In genomic region chr5:4199461-4199860, GRCh38 we compare ENCODE assay signal across 19 cellular contexts.
DNase-seq lines count a peak whose midpoint lies in the region; ATAC-seq and TF ChIP-seq lines count a peak whose summit lies in the region.
"Had no signal": no experiment of that assay in that cellular context is flagged by ENCODE, and none has a peak within 500 bp of the region (broad histone marks: within the 10 kb centered on the region; RNA-seq: fewer than 3 reads in every experiment).

No MANE protein-coding gene starts in this region.

- POLR2A ChIA-PET in WTC11 (lab: Charles Lee) = no interaction called here
- POLR2A ChIA-PET in Caco-2 (lab: Charles Lee) = no interaction called here

- H3K9me3 ChIP-seq in Caco-2 = no peaks in the 10 kb centered on the region
- H3K9me3 ChIP-seq: BLaER1, HAP-1 had no signal

- no peak overlapping the region for H3K4me3 ChIP-seq in Jurkat, Clone E6-1 (ENCODE audit: low read length)
- no peak overlapping the region for H3K4me3 ChIP-seq in Caco-2 (ENCODE audit: low read depth, low read length)
- H3K4me3 ChIP-seq: BLaER1, HAP-1 had no signal

- no peaks in the 10 kb centered on the region for H3K36me3 Mint-ChIP-seq in WTC11
- no peaks in the 10 kb centered on the region for H3K36me3 Mint-ChIP-seq in Caco-2 (ENCODE audit: insufficient read depth, unreplicated experiment)
- H3K36me3 Mint-ChIP-seq: CD14-positive monocyte; CD4-positive, alpha-beta memory T cell had no signal

- H3K4me1 ChIP-seq in Caco-2 = no peaks in the 10 kb centered on the region
- H3K4me1 ChIP-seq: HAP-1 had no signal

- CTCF ChIA-PET in WTC11 (lab: Charles Lee) = interaction anchor here (1.7 to 1.9 kb wide), 2 partner anchors 96 to 364 kb away, joined by 10 to 20 read pairs; no protein-coding TSS in a partner anchor
- CTCF ChIA-PET in Caco-2 (lab: Charles Lee) = no interaction called here

- TF ChIP-seq CTCF in WTC11 (IDR thresholded peaks at IDR 0.05) (no peak), Caco-2 (IDR thresholded peaks at IDR 0.05; ENCODE audit: insufficient read depth in 1 of 2, low read depth in 1 of 2, low read length in 1 of 2, severe bottlenecking in 1 of 2, unreplicated experiment in 1 of 2) (no peak)

- ATAC-seq in WTC11 (peak; percentile 49), GM18502 (IDR thresholded peaks at IDR 0.05; ENCODE audit: poor library complexity, unreplicated experiment) (no peak), HG03520 (IDR thresholded peaks at IDR 0.05; ENCODE audit: unreplicated experiment) (no peak)

- in situ Hi-C loops in KBM-7 (cut with MboI; ENCODE audit: low pct_unique_long_range_greater_than_20kb, low sequenced_read_pairs) = no loop called here

- DNase-seq in ELF-1 (ENCODE audit: low read depth, low spot score) = peak; percentile 26
- peak; percentile 15 for DNase-seq in Jurkat, Clone E6-1 (ENCODE audit: low read depth, low spot score)
- DNase-seq in WTC11 (ENCODE audit: low spot score) = no peak
- DNase-seq in foreskin melanocyte = peak; percentile 61
- DNase-seq in KBM-7 = no peak
- no peak for DNase-seq in Caco-2
- DNase-seq: 8988T; Calu3; CD4-positive, alpha-beta memory T cell; DMS79 treated with DMSO at 0.1 percent for 48 hours; EL; GOT3; IMR-90; KG1 had no signal

- intact Hi-C loops in Caco-2 (cut with micrococcal nuclease; ENCODE audit: unreplicated experiment) = no loop called here

- H3K27me3 ChIP-seq in Caco-2 (replicated peaks; ENCODE audit: control insufficient read depth, insufficient read depth, low read length) = no peaks in the 10 kb centered on the region
- H3K27me3 ChIP-seq: BLaER1 had no signal

- peaks cover 6% of the 10 kb centered on the region for H3K27me3 Mint-ChIP-seq in WTC11 (ENCODE audit: low read depth)
- no peaks in the 10 kb centered on the region for H3K27me3 Mint-ChIP-seq in Caco-2 (ENCODE audit: insufficient read depth, unreplicated experiment)
- H3K27me3 Mint-ChIP-seq: CD4-positive, alpha-beta memory T cell had no signal

- H3K4me1 Mint-ChIP-seq in WTC11 (peaks cover 45% of the 10 kb centered on the region), Caco-2 (ENCODE audit: low read depth, unreplicated experiment) (no peaks in the 10 kb centered on the region)
- H3K4me1 Mint-ChIP-seq: CD14-positive monocyte; CD4-positive, alpha-beta memory T cell had no signal

- no peaks in the 10 kb centered on the region for H3K9me3 Mint-ChIP-seq in WTC11
- H3K9me3 Mint-ChIP-seq in Caco-2 (ENCODE audit: unreplicated experiment) = no peaks in the 10 kb centered on the region

- H3K4me3 Mint-ChIP-seq in WTC11 (no peak overlapping the region), Caco-2 (ENCODE audit: unreplicated experiment) (no peak overlapping the region)
- H3K4me3 Mint-ChIP-seq: CD14-positive monocyte; CD4-positive, alpha-beta memory T cell had no signal

- H3K27ac Mint-ChIP-seq in WTC11 (no peak overlapping the region), Caco-2 (ENCODE audit: unreplicated experiment) (no peak overlapping the region)
- H3K27ac Mint-ChIP-seq: CD4-positive, alpha-beta memory T cell had no signal

- BruUV-seq in Caco-2 (replicated peaks; lab: Mats Ljungman, UMichigan) = no TSS peak

- no peaks in the 10 kb centered on the region for H3K36me3 ChIP-seq in Caco-2 (ENCODE audit: control insufficient read depth, insufficient read depth, low read length)
- H3K36me3 ChIP-seq: BLaER1, HAP-1 had no signal

TF ChIP-seq in WTC11, 78 proteins besides CTCF, POLR2A, EP300 and RAD21:
- TF ChIP-seq SOX15 (CRISPR knock-in tag; IDR thresholded peaks at IDR 0.05) (no peak), JAZF1 (CRISPR knock-in tag; IDR thresholded peaks at IDR 0.05) (no peak), E2F5 (CRISPR knock-in tag; IDR thresholded peaks at IDR 0.05) (no peak), CREB1 (CRISPR knock-in tag; IDR thresholded peaks at IDR 0.05) (no peak), KAT7 (CRISPR knock-in tag; IDR thresholded peaks at IDR 0.05; ENCODE audit: borderline replicate concordance) (no peak), ZNF232 (CRISPR knock-in tag; IDR thresholded peaks at IDR 0.05) (no peak), SP1 (CRISPR knock-in tag; conservative IDR thresholded peaks at IDR 0.05) (no peak)
- TF ChIP-seq, protein P1, sequence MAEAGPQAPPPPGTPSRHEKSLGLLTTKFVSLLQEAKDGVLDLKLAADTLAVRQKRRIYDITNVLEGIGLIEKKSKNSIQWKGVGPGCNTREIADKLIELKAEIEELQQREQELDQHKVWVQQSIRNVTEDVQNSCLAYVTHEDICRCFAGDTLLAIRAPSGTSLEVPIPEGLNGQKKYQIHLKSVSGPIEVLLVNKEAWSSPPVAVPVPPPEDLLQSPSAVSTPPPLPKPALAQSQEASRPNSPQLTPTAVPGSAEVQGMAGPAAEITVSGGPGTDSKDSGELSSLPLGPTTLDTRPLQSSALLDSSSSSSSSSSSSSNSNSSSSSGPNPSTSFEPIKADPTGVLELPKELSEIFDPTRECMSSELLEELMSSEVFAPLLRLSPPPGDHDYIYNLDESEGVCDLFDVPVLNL (CRISPR knock-in tag; IDR thresholded peaks at IDR 0.05; ENCODE audit: borderline replicate concordance, low read depth) = no peak
- TF ChIP-seq, protein P2, sequence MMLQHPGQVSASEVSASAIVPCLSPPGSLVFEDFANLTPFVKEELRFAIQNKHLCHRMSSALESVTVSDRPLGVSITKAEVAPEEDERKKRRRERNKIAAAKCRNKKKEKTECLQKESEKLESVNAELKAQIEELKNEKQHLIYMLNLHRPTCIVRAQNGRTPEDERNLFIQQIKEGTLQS (CRISPR knock-in tag; conservative IDR thresholded peaks at IDR 0.05) = no peak
- TF ChIP-seq, protein P3, sequence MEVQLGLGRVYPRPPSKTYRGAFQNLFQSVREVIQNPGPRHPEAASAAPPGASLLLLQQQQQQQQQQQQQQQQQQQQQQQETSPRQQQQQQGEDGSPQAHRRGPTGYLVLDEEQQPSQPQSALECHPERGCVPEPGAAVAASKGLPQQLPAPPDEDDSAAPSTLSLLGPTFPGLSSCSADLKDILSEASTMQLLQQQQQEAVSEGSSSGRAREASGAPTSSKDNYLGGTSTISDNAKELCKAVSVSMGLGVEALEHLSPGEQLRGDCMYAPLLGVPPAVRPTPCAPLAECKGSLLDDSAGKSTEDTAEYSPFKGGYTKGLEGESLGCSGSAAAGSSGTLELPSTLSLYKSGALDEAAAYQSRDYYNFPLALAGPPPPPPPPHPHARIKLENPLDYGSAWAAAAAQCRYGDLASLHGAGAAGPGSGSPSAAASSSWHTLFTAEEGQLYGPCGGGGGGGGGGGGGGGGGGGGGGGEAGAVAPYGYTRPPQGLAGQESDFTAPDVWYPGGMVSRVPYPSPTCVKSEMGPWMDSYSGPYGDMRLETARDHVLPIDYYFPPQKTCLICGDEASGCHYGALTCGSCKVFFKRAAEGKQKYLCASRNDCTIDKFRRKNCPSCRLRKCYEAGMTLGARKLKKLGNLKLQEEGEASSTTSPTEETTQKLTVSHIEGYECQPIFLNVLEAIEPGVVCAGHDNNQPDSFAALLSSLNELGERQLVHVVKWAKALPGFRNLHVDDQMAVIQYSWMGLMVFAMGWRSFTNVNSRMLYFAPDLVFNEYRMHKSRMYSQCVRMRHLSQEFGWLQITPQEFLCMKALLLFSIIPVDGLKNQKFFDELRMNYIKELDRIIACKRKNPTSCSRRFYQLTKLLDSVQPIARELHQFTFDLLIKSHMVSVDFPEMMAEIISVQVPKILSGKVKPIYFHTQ (CRISPR knock-in tag; IDR thresholded peaks at IDR 0.05) = no peak
- TF ChIP-seq, protein P4, sequence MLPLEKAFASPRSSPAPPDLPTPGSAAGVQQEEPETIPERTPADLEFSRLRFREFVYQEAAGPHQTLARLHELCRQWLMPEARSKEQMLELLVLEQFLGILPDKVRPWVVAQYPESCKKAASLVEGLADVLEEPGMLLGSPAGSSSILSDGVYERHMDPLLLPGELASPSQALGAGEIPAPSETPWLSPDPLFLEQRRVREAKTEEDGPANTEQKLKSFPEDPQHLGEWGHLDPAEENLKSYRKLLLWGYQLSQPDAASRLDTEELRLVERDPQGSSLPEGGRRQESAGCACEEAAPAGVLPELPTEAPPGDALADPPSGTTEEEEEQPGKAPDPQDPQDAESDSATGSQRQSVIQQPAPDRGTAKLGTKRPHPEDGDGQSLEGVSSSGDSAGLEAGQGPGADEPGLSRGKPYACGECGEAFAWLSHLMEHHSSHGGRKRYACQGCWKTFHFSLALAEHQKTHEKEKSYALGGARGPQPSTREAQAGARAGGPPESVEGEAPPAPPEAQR (CRISPR knock-in tag; IDR thresholded peaks at IDR 0.05) = no peak
- TF ChIP-seq, protein P5, sequence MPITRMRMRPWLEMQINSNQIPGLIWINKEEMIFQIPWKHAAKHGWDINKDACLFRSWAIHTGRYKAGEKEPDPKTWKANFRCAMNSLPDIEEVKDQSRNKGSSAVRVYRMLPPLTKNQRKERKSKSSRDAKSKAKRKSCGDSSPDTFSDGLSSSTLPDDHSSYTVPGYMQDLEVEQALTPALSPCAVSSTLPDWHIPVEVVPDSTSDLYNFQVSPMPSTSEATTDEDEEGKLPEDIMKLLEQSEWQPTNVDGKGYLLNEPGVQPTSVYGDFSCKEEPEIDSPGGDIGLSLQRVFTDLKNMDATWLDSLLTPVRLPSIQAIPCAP (CRISPR knock-in tag; IDR thresholded peaks at IDR 0.05) = no peak

Comparison
In these comparisons a context has a peak if more than half of its experiments do, and no peak if none do; other contexts are left out.
1. DNase-seq: peak in ELF-1 (single experiment), Jurkat, Clone E6-1 (single experiment) and foreskin melanocyte (single experiment); none in WTC11 (single experiment), KBM-7 (single experiment) and Caco-2 (0 of 2).